ENCODE assay signal across 10 cellular contexts in genomic region chr1:71667224-71667623, GRCh38.
DNase-seq lines count a peak whose midpoint lies in the region; ATAC-seq and TF ChIP-seq lines count a peak whose summit lies in the region.
"Had no signal": no experiment of that assay in that cellular context is flagged by ENCODE, and none has a peak within 500 bp of the region (broad histone marks: within the 10 kb centered on the region; RNA-seq: fewer than 3 reads in every experiment).

No MANE protein-coding gene starts in this region.

- TF ChIP-seq CTCF in RWPE2 (IDR thresholded peaks at IDR 0.05; ENCODE audit: poor library complexity, severe bottlenecking) = no peak

- no peaks in the 10 kb centered on the region for H3K36me3 ChIP-seq in RWPE2 (ENCODE audit: low read depth)

- no peak overlapping the region for H3K4me3 ChIP-seq in RWPE2 (ENCODE audit: severe bottlenecking)

- no peaks in the 10 kb centered on the region for H3K27me3 ChIP-seq in RWPE2 (ENCODE audit: insufficient read depth, poor library complexity, severe bottlenecking)

- DNase-seq in EL = peak; percentile 12
- peak; percentile 93 for DNase-seq in NCI-H146 (lab: John Stamatoyannopoulos, UW)
- DNase-seq in RWPE2 (ENCODE audit: low spot score) = no peak
- DNase-seq in iris pigment epithelial cell (ENCODE audit: low read depth) = peak; percentile 42
- DNase-seq in AG08396 (ENCODE audit: low spot score) = no peak
- no peak for DNase-seq in ureter (ENCODE audit: low spot score)
- DNase-seq: NCI-H510A treated with DMSO at 0.1 percent for 48 hours; stimulated activated naive CD8-positive, alpha-beta T cell treated with anti-CD3 and anti-CD28 coated beads, Interleukin-15, amount 100 ng/mL, for 72 hours had no signal

- no peak overlapping the region for H3K27ac ChIP-seq in RWPE2 (ENCODE audit: poor library complexity, severe bottlenecking)

- TF ChIP-seq POLR2A in GM18505 (IDR thresholded peaks at IDR 0.05; ENCODE audit: borderline replicate concordance, extremely low read depth, insufficient read depth, insufficient read length) = no peak

- ATAC-seq in RWPE2 (ENCODE audit: low read depth) = 0 out of 3 replicates have a peak, but pooled peaks have one; percentile 17
- ATAC-seq in GM18861 (IDR thresholded peaks at IDR 0.05; ENCODE audit: unreplicated experiment) = no peak
- ATAC-seq in GM18505 (IDR thresholded peaks at IDR 0.05; ENCODE audit: unreplicated experiment) = no peak
- ATAC-seq: stimulated activated naive CD8-positive, alpha-beta T cell treated with anti-CD3 and anti-CD28 coated beads, Interleukin-15, amount 100 ng/mL, for 72 hours had no signal

- no peaks in the 10 kb centered on the region for H3K9me3 ChIP-seq in RWPE2 (ENCODE audit: severe bottlenecking)

- H3K4me1 ChIP-seq in RWPE2 (ENCODE audit: insufficient read depth, poor library complexity, severe bottlenecking) = no peaks in the 10 kb centered on the region

Comparison
In these comparisons a context has a peak if more than half of its experiments do, and no peak if none do; other contexts are left out.
1. DNase-seq: peak in EL (single experiment), NCI-H146 (single experiment) and iris pigment epithelial cell (single experiment); none in RWPE2 (single experiment), AG08396 (single experiment) and ureter (single experiment).